30 cellular contexts compared by ENCODE assay signal in the genomic region with DNA sequence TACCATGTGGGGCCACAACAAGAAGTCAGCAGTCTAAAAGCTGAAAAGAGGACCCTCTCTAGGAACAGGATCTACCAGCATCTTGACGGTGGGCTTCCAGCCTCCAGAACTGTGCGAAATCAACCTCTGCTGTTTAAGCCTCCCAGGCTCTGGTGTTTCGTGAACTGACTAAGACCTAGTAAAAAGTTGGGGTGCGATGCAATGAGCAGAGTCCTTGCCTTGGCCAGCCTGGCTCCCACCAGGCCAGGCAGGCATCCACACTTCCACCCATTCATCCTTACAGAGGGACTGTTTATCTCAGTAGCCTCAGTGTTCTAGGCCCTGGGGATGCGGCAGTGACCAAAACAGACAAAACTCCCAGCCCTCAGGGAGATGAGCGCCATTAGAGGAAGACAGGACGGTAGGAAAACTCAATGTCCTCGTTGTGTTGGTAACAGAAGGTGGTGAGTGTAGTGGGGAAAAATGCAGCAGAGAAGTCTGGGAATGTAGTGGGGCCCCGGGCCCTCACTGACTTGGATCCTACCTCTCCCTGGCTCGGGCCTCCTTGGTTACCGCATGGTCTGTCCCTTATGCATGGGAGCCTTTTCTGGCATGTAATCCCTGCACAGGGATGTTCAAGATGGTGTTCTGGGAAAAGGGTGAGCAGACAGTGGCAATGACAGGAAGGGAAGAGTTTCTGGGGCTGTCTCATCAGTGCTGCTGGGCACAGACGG.
"Had no signal": no experiment of that assay in that cellular context is flagged by ENCODE, and none has a peak within 500 bp of the region (broad histone marks: within the 10 kb centered on the region; RNA-seq: fewer than 3 reads in every experiment).

No MANE protein-coding gene starts in this region.

- H3K27ac ChIP-seq: ascending aorta, body of pancreas, Peyer's patch, RWPE1, SJCRH30, WERI-Rb-1 had no signal

- H3K4me3 ChIP-seq: ascending aorta, body of pancreas, MG63, Peyer's patch, SJCRH30 had no signal

- H3K27me3 ChIP-seq: ascending aorta, body of pancreas, MG63, Peyer's patch, SJCRH30 had no signal

- H3K9me3 ChIP-seq: body of pancreas, Peyer's patch, SJCRH30, SK-N-SH had no signal

- DNase-seq: activated CD4-positive, alpha-beta memory T cell treated with anti-CD3 and anti-CD28 coated beads, Interleukin-2, amount 10 ng/mL, durations not matched to agents 7 days and 5 days; activated CD4-positive, alpha-beta T cell treated with anti-CD3 and anti-CD28 coated beads for 36 hours; activated CD4-positive, alpha-beta T cell treated with anti-CD3 and anti-CD28 coated beads, Interleukin-2, amount 50 U/mL, for 1 hour; activated CD8-positive, alpha-beta memory T cell treated with anti-CD3 and anti-CD28 coated beads, Interleukin-2, amount 50 U/mL, for 4 hours; activated naive CD4-positive, alpha-beta T cell treated with Interleukin-2 at 50 U/mL for 16 hours; activated naive CD8-positive, alpha-beta T cell treated with anti-CD3 and anti-CD28 coated beads, Interleukin-2, amount 50 U/mL, for 24 hours; activated T-cell treated with anti-CD3 and anti-CD28 coated beads, Interleukin-2, amount 50 U/mL, for 1 hour; amniotic stem cell; body of pancreas; KG1; MG63; MV-4-11; NCI-H1092 treated with DMSO at 0.1 percent for 48 hours; NCI-H1417 treated with DMSO at 0.1 percent for 48 hours; NCI-H1694; NCI-H2029; NCI-H2107; NCI-H2171 treated with DMSO at 0.1 percent for 48 hours; NCI-H226; NCI-H510A; NCI-H69; NK-92 treated with Interleukin-12 subunit alpha and Interleukin-12 subunit beta, amount 100 ng/mL, for 24 hours; SJCRH30; SK-N-SH; T-helper 1 cell; WERI-Rb-1 had no signal

- H3K9me2 ChIP-seq: SK-N-SH had no signal

- H3K9ac ChIP-seq: SK-N-SH had no signal

- H3K36me3 ChIP-seq: ascending aorta, MG63, Peyer's patch, SJCRH30, WERI-Rb-1 had no signal

- ATAC-seq: activated CD4-positive, alpha-beta T cell treated with anti-CD3 and anti-CD28 coated beads for 36 hours; activated naive CD4-positive, alpha-beta T cell treated with anti-CD3 and anti-CD28 coated beads, Interleukin-2, amount 50 U/mL, for 72 hours; activated naive CD8-positive, alpha-beta T cell treated with anti-CD3 and anti-CD28 coated beads, Interleukin-2, amount 50 U/mL, for 24 hours; body of pancreas had no signal

- H3K4me2 ChIP-seq: SK-N-SH had no signal

- H3K4me1 ChIP-seq: ascending aorta, Peyer's patch had no signal
